Comparison of ENCODE assay signal across 18 cellular contexts in the genomic region with DNA sequence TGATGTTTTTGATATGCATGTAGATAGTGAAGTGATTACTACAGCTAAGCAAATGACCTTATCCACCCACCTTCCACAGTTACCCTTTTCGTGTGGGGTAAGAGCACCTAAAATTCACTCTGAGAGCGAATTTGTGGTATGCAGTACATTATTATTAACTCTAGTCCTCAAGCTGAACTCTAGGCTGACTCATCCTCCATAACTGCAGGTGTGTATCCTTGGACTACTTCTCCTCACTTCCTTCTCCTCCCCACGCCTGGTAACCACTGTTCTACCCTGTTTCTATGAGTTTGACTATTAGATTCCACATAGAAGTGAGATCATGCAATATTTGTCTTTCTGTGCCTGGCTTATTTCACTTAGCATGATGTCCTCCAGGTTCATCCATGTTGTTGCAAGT.
A peak's percentile ranks its signal among the peaks of the same experiment; 100 is the strongest.
DNase-seq lines count a peak whose midpoint lies in the region; ATAC-seq, FAIRE-seq and TF ChIP-seq lines count a peak whose summit lies in the region.
"Had no signal": no experiment of that assay in that cellular context is flagged by ENCODE, and none has a peak within 500 bp of the region (broad histone marks: within the 10 kb centered on the region; RNA-seq: fewer than 3 reads in every experiment).

No MANE protein-coding gene starts in this region.

- H3K9me3 ChIP-seq in PC-3 (ENCODE audit: low read length) (no peaks in the 10 kb centered on the region), colonic mucosa (no peaks in the 10 kb centered on the region)

- TF ChIP-seq CTCF in PC-3 (conservative IDR thresholded peaks at IDR 0.05; ENCODE audit: low read depth, low read length) = no peak
- TF ChIP-seq CTCF in epithelial cell of proximal tubule (conservative IDR thresholded peaks at IDR 0.05; ENCODE audit: low read depth, low read length) = no peak
- no peak for TF ChIP-seq CTCF in colonic mucosa (IDR thresholded peaks at IDR 0.05)

- FAIRE-seq in urothelium cell line (lab: Jason Lieb, UNC) = peak; percentile 53

- H3K27me3 ChIP-seq in PC-3 (ENCODE audit: low read length) (peaks cover 10% of the 10 kb centered on the region), colonic mucosa (no peaks in the 10 kb centered on the region)

- intact Hi-C loops in PC-3 (cut with micrococcal nuclease) (no loop called here), colonic mucosa (cut with DNase I) (no loop called here)

- H3K4me1 ChIP-seq in PC-3 (ENCODE audit: insufficient read depth, low read length) (peaks cover 9% of the 10 kb centered on the region), colonic mucosa (no peaks in the 10 kb centered on the region)

- CTCF ChIA-PET in PC-3 (lab: Charles Lee) = no interaction called here

- no peaks in the 10 kb centered on the region for H3K79me2 ChIP-seq in PC-3 (ENCODE audit: low read length)

- H3K27ac ChIP-seq in PC-3 (ENCODE audit: low read length) (no peak overlapping the region), colonic mucosa (no peak overlapping the region)
- H3K27ac ChIP-seq: HL-60 had no signal

- no peak for ATAC-seq in PC-3
- no peak for ATAC-seq in GM18868 (IDR thresholded peaks at IDR 0.05; ENCODE audit: unreplicated experiment)

- POLR2A ChIA-PET in PC-3 (lab: Charles Lee; ENCODE audit: unreplicated experiment) = no interaction called here

- H3K36me3 ChIP-seq in PC-3 (ENCODE audit: low read depth, low read length) (no peaks in the 10 kb centered on the region), colonic mucosa (no peaks in the 10 kb centered on the region)

- no peak overlapping the region for H3K4me3 ChIP-seq in PC-3 (ENCODE audit: low read length)
- no peak overlapping the region for H3K4me3 ChIP-seq in epithelial cell of proximal tubule (ENCODE audit: low read depth, low read length)
- no peak overlapping the region for H3K4me3 ChIP-seq in colonic mucosa

- no TSS peak for BruUV-seq in PC-3 (replicated peaks; lab: Mats Ljungman, UMichigan)

- H3K4me2 ChIP-seq in PC-3 (ENCODE audit: low read length) = no peak overlapping the region

- H3K9ac ChIP-seq in PC-3 (ENCODE audit: low read length) = no peak overlapping the region
- no peak overlapping the region for H3K9ac ChIP-seq in colonic mucosa (ENCODE audit: low read depth in 2 of 2, low read length in 2 of 2)

- H3F3A ChIP-seq in PC-3 (ENCODE audit: low read length, unreplicated experiment) = no peaks in the 10 kb centered on the region

- no peaks in the 10 kb centered on the region for H3K9me2 ChIP-seq in PC-3 (replicated peaks; ENCODE audit: low read length)

- DNase-seq in HT-29 (ENCODE audit: low spot score) (peak; percentile 65), PC-3 (peak; percentile 25), epithelial cell of proximal tubule (ENCODE audit: low read depth) (peak; percentile 41), urothelium cell line (ENCODE audit: low spot score) (peak; percentile 12), colonic mucosa (no peak)
- DNase-seq in stimulated activated CD4-positive, alpha-beta T cell treated with anti-CD3 and anti-CD28 coated beads, Interleukin-4, amount 100 ng/mL, for 24 hours = no peak
- DNase-seq: ACHN; C1 segment of cervical spinal cord; CD8-positive, alpha-beta memory T cell; DMS79; H9; Kasumi-1; NCI-H1417; NCI-H187 treated with DMSO at 0.1 percent for 48 hours; NCI-H226; NCI-H524 treated with DMSO at 0.1 percent for 48 hours had no signal

- no peak overlapping the region for H2AFZ ChIP-seq in PC-3 (ENCODE audit: low read length)

- no peaks in the 10 kb centered on the region for H4K20me1 ChIP-seq in PC-3 (ENCODE audit: low read length)

Comparison
In these comparisons a context has a peak if more than half of its experiments do, and no peak if none do; other contexts are left out.
1. DNase-seq: peak in HT-29 (single experiment), PC-3 (single experiment), epithelial cell of proximal tubule (single experiment) and urothelium cell line (single experiment); none in colonic mucosa (single experiment) and stimulated activated CD4-positive, alpha-beta T cell treated with anti-CD3 and anti-CD28 coated beads, Interleukin-4, amount 100 ng/mL, for 24 hours (single experiment).